In the genomic region with DNA sequence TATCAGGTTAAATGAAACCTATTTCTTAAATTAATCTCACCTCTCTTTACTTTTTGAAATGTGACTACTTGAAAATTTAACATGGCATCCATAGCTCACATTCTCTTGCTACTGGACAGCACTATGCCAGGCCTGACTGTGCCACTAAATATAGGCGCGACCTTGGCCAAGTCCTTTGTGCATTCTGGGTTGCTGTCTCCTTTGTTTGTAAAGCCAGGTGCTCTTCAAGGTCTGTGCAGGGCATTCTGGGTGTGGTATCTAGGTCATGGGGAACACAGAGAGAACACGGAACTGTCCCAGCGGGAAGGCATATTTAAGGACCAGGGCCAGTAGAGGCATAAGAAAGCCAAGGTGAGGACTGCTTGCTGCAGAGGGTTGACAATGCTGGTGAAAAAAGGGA, we compare ENCODE assay signal across 20 cellular contexts.
DNase-seq lines count a peak whose midpoint lies in the region; ATAC-seq and TF ChIP-seq lines count a peak whose summit lies in the region.
"Had no signal": no experiment of that assay in that cellular context is flagged by ENCODE, and none has a peak within 500 bp of the region (broad histone marks: within the 10 kb centered on the region; RNA-seq: fewer than 3 reads in every experiment).

No MANE protein-coding gene starts in this region.

- no peak overlapping the region for H3K27ac Mint-ChIP-seq in natural killer cell treated with Interleukin-12 subunit alpha and Interleukin-12 subunit beta and Interleukin-15 and Interleukin-18, amount 100 ng/mL, for 72 hours
- no peak overlapping the region for H3K27ac Mint-ChIP-seq in natural killer cell
- H3K27ac Mint-ChIP-seq: B cell, GM23338 had no signal

- H3K27me3 ChIP-seq in SJCRH30 (no peaks in the 10 kb centered on the region), skeletal muscle tissue (ENCODE audit: control insufficient read depth in 3 of 3, insufficient read depth in 3 of 3, low read length in 3 of 3) (peaks cover 5 to 19% (median 6%) of the 10 kb centered on the region in 3 donors)
- H3K27me3 ChIP-seq: Peyer's patch had no signal

- intact Hi-C loops in natural killer cell (cut with micrococcal nuclease), result no loop called here

- H3K4me1 Mint-ChIP-seq in natural killer cell treated with Interleukin-12 subunit alpha and Interleukin-12 subunit beta and Interleukin-15 and Interleukin-18, amount 100 ng/mL, for 72 hours (ENCODE audit: low read depth in 2 of 2), result no peaks in the 10 kb centered on the region
- no peaks in the 10 kb centered on the region for H3K4me1 Mint-ChIP-seq in natural killer cell
- H3K4me1 Mint-ChIP-seq: B cell had no signal

- H3K4me1 ChIP-seq in SJCRH30 (peaks cover 19% of the 10 kb centered on the region), skeletal muscle tissue (ENCODE audit: control insufficient read depth in 3 of 3, insufficient read depth in 3 of 3, low read length in 3 of 3) (peaks cover 2 to 19% (median 11%) of the 10 kb centered on the region in 3 donors)
- H3K4me1 ChIP-seq: Peyer's patch had no signal

- H3K36me3 ChIP-seq in SJCRH30, result no peaks in the 10 kb centered on the region
- no peaks in the 10 kb centered on the region for H3K36me3 ChIP-seq in skeletal muscle tissue (ENCODE audit: control insufficient read depth in 3 of 3, insufficient read depth in 3 of 3, low read length in 3 of 3)
- H3K36me3 ChIP-seq: Peyer's patch had no signal

- ATAC-seq in natural killer cell treated with Interleukin-12 subunit alpha and Interleukin-12 subunit beta and Interleukin-15 and Interleukin-18, amount 100 ng/mL, for 72 hours, result no peak
- no peak for ATAC-seq in natural killer cell
- ATAC-seq: GM23338 had no signal

- H3K9me3 ChIP-seq in SJCRH30 (replicated peaks) (0 out of 2 replicates have a peak, but pooled peaks cover 6% of the 10 kb centered on the region), skeletal muscle tissue (ENCODE audit: control insufficient read depth in 3 of 3, low read length in 3 of 3) (no peaks in the 10 kb centered on the region)
- H3K9me3 ChIP-seq: Peyer's patch had no signal

- no peak for TF ChIP-seq CTCF in natural killer cell (IDR thresholded peaks at IDR 0.05)

- H3K36me3 Mint-ChIP-seq in natural killer cell treated with Interleukin-12 subunit alpha and Interleukin-12 subunit beta and Interleukin-15 and Interleukin-18, amount 100 ng/mL, for 72 hours, result no peaks in the 10 kb centered on the region
- no peaks in the 10 kb centered on the region for H3K36me3 Mint-ChIP-seq in natural killer cell

- no peaks in the 10 kb centered on the region for H3K9me3 Mint-ChIP-seq in natural killer cell treated with Interleukin-12 subunit alpha and Interleukin-12 subunit beta and Interleukin-15 and Interleukin-18, amount 100 ng/mL, for 72 hours
- peaks cover 0 to 3% of the 10 kb centered on the region in 2 donors for H3K9me3 Mint-ChIP-seq in natural killer cell

- H3K27me3 Mint-ChIP-seq in natural killer cell treated with Interleukin-12 subunit alpha and Interleukin-12 subunit beta and Interleukin-15 and Interleukin-18, amount 100 ng/mL, for 72 hours, result peaks cover 3 to 15% of the 10 kb centered on the region in 2 donors
- H3K27me3 Mint-ChIP-seq in natural killer cell (ENCODE audit: low read depth in 2 of 2), result peaks cover 3 to 5% of the 10 kb centered on the region in 2 donors

- H3K4me3 Mint-ChIP-seq in natural killer cell treated with Interleukin-12 subunit alpha and Interleukin-12 subunit beta and Interleukin-15 and Interleukin-18, amount 100 ng/mL, for 72 hours, result no peak overlapping the region
- no peak overlapping the region for H3K4me3 Mint-ChIP-seq in natural killer cell
- H3K4me3 Mint-ChIP-seq: B cell, GM23338 had no signal

- H3K4me3 ChIP-seq in SJCRH30 (no peak overlapping the region), skeletal muscle tissue (ENCODE audit: low read length in 3 of 3) (no peak overlapping the region)
- H3K4me3 ChIP-seq: GM23338, Peyer's patch had no signal

- DNase-seq in NCI-H146 (lab: John Stamatoyannopoulos, UW) (peak; percentile 52), NCI-H146 treated with DMSO at 0.1 percent for 48 hours (lab: John Stamatoyannopoulos, UW; ENCODE audit: unreplicated experiment) (no peak), natural killer cell (no peak), SJCRH30 (no peak), epidermal melanocyte (ENCODE audit: insufficient read length, low spot score) (no peak), GOT3 (lab: John Stamatoyannopoulos, UW) (no peak)
- peak; percentile 6 for DNase-seq in natural killer cell treated with Interleukin-12 subunit alpha and Interleukin-12 subunit beta and Interleukin-15 and Interleukin-18, amount 100 ng/mL, for 72 hours (ENCODE audit: low spot score)
- DNase-seq: COR-L47; DMS 273 treated with DMSO at 0.1 percent for 48 hours; GF-D8; MM.1S; NCI-H1105 treated with DMSO at 0.1 percent for 48 hours; NCI-H2081 treated with DMSO at 0.1 percent for 48 hours; NCI-H345; NCI-H526 treated with DMSO at 0.1 percent for 48 hours; NK-92 treated with Interleukin-12 subunit alpha and Interleukin-12 subunit beta, amount 100 ng/mL, for 24 hours; Peyer's patch had no signal

- H3K27ac ChIP-seq in SJCRH30, result 0 out of 2 replicates have a peak overlapping the region, but pooled peaks have one; percentile 6
- peak overlapping the region; percentile 17 for H3K27ac ChIP-seq in skeletal muscle tissue (ENCODE audit: low read depth, low read length)
- H3K27ac ChIP-seq: Peyer's patch had no signal

- peak overlapping the region in 1 of 3 donors; percentile 35 for H3K9ac ChIP-seq in skeletal muscle tissue (ENCODE audit: low read depth in 1 of 3, low read length in 3 of 3)

Comparison
In these comparisons a context has a peak if more than half of its experiments do, and no peak if none do; other contexts are left out.
1. DNase-seq: peak in NCI-H146 (single experiment) and natural killer cell treated with Interleukin-12 subunit alpha and Interleukin-12 subunit beta and Interleukin-15 and Interleukin-18, amount 100 ng/mL, for 72 hours (single experiment); none in NCI-H146 treated with DMSO at 0.1 percent for 48 hours (single experiment), natural killer cell (single experiment), SJCRH30 (0 of 2), epidermal melanocyte (single experiment) and GOT3 (single experiment).